Comparison of ENCODE assay signal across 8 cellular contexts in genomic region chr10:99658622-99659030, GRCh38. TPM values are rescaled to one million over a fixed set of nuclear protein-coding genes. Genes with fewer than 3 reads are reported as not detected.
DNase-seq lines count a peak whose midpoint lies in the region; ATAC-seq, FAIRE-seq and TF ChIP-seq lines count a peak whose summit lies in the region.

No MANE protein-coding gene starts in this region.

- no peaks in the 10 kb centered on the region for H3K36me3 ChIP-seq in GM06990 (ENCODE audit: control insufficient read depth, insufficient read depth, low read length)
- H3K36me3 ChIP-seq in parathyroid adenoma (ENCODE audit: control insufficient read depth, insufficient read depth, low read length), result no peaks in the 10 kb centered on the region

- peak overlapping the region; percentile 98 for H2AFZ ChIP-seq in parathyroid adenoma

- H3K4me3 Mint-ChIP-seq in glutamatergic neuron (ENCODE audit: unreplicated experiment), result peak overlapping the region; percentile 92

- H3K4me3 ChIP-seq in GM06990 (replicated peaks; ENCODE audit: low read depth, low read length), result peak overlapping the region; percentile 86
- H3K4me3 ChIP-seq in parathyroid adenoma (ENCODE audit: low read depth, low read length), result peak overlapping the region; percentile 98

- no peak for TF ChIP-seq CTCF in GM06990 (IDR thresholded peaks at IDR 0.05; ENCODE audit: insufficient read depth, low read length, poor library complexity, severe bottlenecking)
- no peak for TF ChIP-seq CTCF in glutamatergic neuron (IDR thresholded peaks at IDR 0.05; ENCODE audit: partially characterized antibody, unreplicated experiment)
- no peak for TF ChIP-seq CTCF in parathyroid adenoma (IDR thresholded peaks at IDR 0.05)

- no peaks in the 10 kb centered on the region for H3K9me3 Mint-ChIP-seq in glutamatergic neuron (ENCODE audit: unreplicated experiment)

- peak overlapping the region; percentile 84 for H3K4me2 ChIP-seq in parathyroid adenoma (ENCODE audit: low read length)

- DNase-seq in GM06990 (ENCODE audit: extremely low read depth, insufficient read length) (peak; percentile 35), NCI-H226 (peak; percentile 26), activated T-helper 1 cell treated with Interleukin-2 at 50 U/mL for 16 hours (ENCODE audit: low read depth) (peak; percentile 1), glutamatergic neuron (peak; percentile 30), urothelium cell line (ENCODE audit: low spot score) (peak; percentile 13), NAMALWA (ENCODE audit: low spot score) (no peak)

- H3K27me3 ChIP-seq in GM06990 (replicated peaks; ENCODE audit: control insufficient read depth, insufficient read depth, low read length) (no peaks in the 10 kb centered on the region), parathyroid adenoma (ENCODE audit: control insufficient read depth, insufficient read depth, low read length) (no peaks in the 10 kb centered on the region)

- peaks cover 4% of the 10 kb centered on the region for H3K27me3 Mint-ChIP-seq in glutamatergic neuron (ENCODE audit: unreplicated experiment)

- no peaks in the 10 kb centered on the region for H3K36me3 Mint-ChIP-seq in glutamatergic neuron (ENCODE audit: unreplicated experiment)

- peak overlapping the region; percentile 19 for H3K27ac Mint-ChIP-seq in glutamatergic neuron (ENCODE audit: unreplicated experiment)

- no peak for ATAC-seq in HG03108 (IDR thresholded peaks at IDR 0.05; ENCODE audit: unreplicated experiment)

- FAIRE-seq in urothelium cell line (lab: Jason Lieb, UNC), result no peak

- H3K27ac ChIP-seq in parathyroid adenoma, result no peak overlapping the region

- H3K4me1 Mint-ChIP-seq in glutamatergic neuron (ENCODE audit: low read depth, unreplicated experiment), result peaks cover 4% of the 10 kb centered on the region

- no peaks in the 10 kb centered on the region for H3K79me2 ChIP-seq in parathyroid adenoma

- H3K4me1 ChIP-seq in parathyroid adenoma, result peaks cover 3% of the 10 kb centered on the region

- no peak overlapping the region for H3K9ac ChIP-seq in parathyroid adenoma

- no peaks in the 10 kb centered on the region for H3K9me3 ChIP-seq in parathyroid adenoma (ENCODE audit: control insufficient read depth, low read length)

RNA-seq across cellular contexts. Expression of gene ENTPD7, which starts 0.7 kb away (rescaled TPM):
- total RNA-seq in glutamatergic neuron (ENCODE audit: unreplicated experiment), result 11.0 TPM

RNA-seq across cellular contexts. Expression of gene SLC25A28, which starts 38.4 kb away (rescaled TPM):
- total RNA-seq in glutamatergic neuron (ENCODE audit: unreplicated experiment), result 27.1 TPM
